3 cellular contexts compared by ENCODE assay signal in genomic region chr17:72470338-72471133, GRCh38.
TF ChIP-seq lines count a peak whose summit lies in the region.

No MANE protein-coding gene starts in this region.

TF ChIP-seq in GM12878, 131 proteins besides CTCF, POLR2A, EP300 and RAD21:
- peak in 1 of 2 experiments; percentile 62; a peak in 1 of 4 replicates for TF ChIP-seq SRF (IDR thresholded peaks at IDR 0.05; ENCODE audit: low read depth in 2 of 2, low read length in 2 of 2)
- TF ChIP-seq SMARCA5 (IDR thresholded peaks at IDR 0.05): 0 out of 2 replicates have a peak, but pooled peaks have one; percentile 41
- no peak for TF ChIP-seq BHLHE40 (IDR thresholded peaks at IDR 0.05; ENCODE audit: borderline replicate concordance in 1 of 2, low read depth in 2 of 2, low read length in 1 of 2)
- no peak for TF ChIP-seq NR2C1 (IDR thresholded peaks at IDR 0.05)
- TF ChIP-seq RUNX3 (IDR thresholded peaks at IDR 0.05; ENCODE audit: low read length): peak; percentile 62
- no peak for TF ChIP-seq HCFC1 (IDR thresholded peaks at IDR 0.05; ENCODE audit: low read length)
- TF ChIP-seq MEF2A (IDR thresholded peaks at IDR 0.05; ENCODE audit: insufficient read depth, low read depth, low read length): no peak
- TF ChIP-seq CHD2 (IDR thresholded peaks at IDR 0.05; ENCODE audit: borderline replicate concordance, low read depth, low read length): no peak
- TF ChIP-seq EED (IDR thresholded peaks at IDR 0.05; ENCODE audit: low read depth): no peak
- TF ChIP-seq TCF12 (IDR thresholded peaks at IDR 0.05; ENCODE audit: low read depth, low read length): no peak

TF ChIP-seq in HepG2, 621 proteins besides CTCF, POLR2A, EP300 and RAD21:
- peak; percentile 96 for TF ChIP-seq ZNF768 (CRISPR knock-in tag; IDR thresholded peaks at IDR 0.05)
- TF ChIP-seq ZMYM2 (CRISPR knock-in tag; IDR thresholded peaks at IDR 0.05): no peak
- peak; percentile 13; the same call in 1 of the 2 replicates for TF ChIP-seq SRF (IDR thresholded peaks at IDR 0.05; ENCODE audit: low read depth, low read length)

TF ChIP-seq in SK-N-SH treated with all-trans-retinoic acid at 6 μM for 48 hours, 23 proteins besides CTCF, POLR2A, EP300 and RAD21:
- TF ChIP-seq ZFP30 (CRISPR knock-in tag; IDR thresholded peaks at IDR 0.05) (no peak), CREB5 (CRISPR knock-in tag; IDR thresholded peaks at IDR 0.05; ENCODE audit: low read depth) (no peak), ESRRG (CRISPR knock-in tag; IDR thresholded peaks at IDR 0.05) (no peak), CSRNP3 (CRISPR knock-in tag; IDR thresholded peaks at IDR 0.05) (no peak), PATZ1 (CRISPR knock-in tag; IDR thresholded peaks at IDR 0.05; ENCODE audit: borderline replicate concordance) (no peak), OSR1 (CRISPR knock-in tag; IDR thresholded peaks at IDR 0.05) (no peak), CSDC2 (CRISPR knock-in tag; IDR thresholded peaks at IDR 0.05) (no peak), ZNF70 (CRISPR knock-in tag; IDR thresholded peaks at IDR 0.05) (no peak), TSHZ2 (CRISPR knock-in tag; IDR thresholded peaks at IDR 0.05) (no peak), GLIS3 (CRISPR knock-in tag; IDR thresholded peaks at IDR 0.05) (no peak), SNAI2 (CRISPR knock-in tag; IDR thresholded peaks at IDR 0.05) (no peak), ZC3H10 (CRISPR knock-in tag; IDR thresholded peaks at IDR 0.05) (no peak), TOX (CRISPR knock-in tag; IDR thresholded peaks at IDR 0.05; ENCODE audit: borderline replicate concordance) (no peak), ZFP3 (CRISPR knock-in tag; IDR thresholded peaks at IDR 0.05) (no peak), ZNF565 (CRISPR knock-in tag; conservative IDR thresholded peaks at IDR 0.05; ENCODE audit: low read depth) (no peak), BACH2 (CRISPR knock-in tag; IDR thresholded peaks at IDR 0.05; ENCODE audit: borderline replicate concordance) (no peak), ARNTL (CRISPR knock-in tag; IDR thresholded peaks at IDR 0.05; ENCODE audit: borderline replicate concordance, low read depth) (no peak)
